ENCODE assay signal across 8 cellular contexts in the genomic region with DNA sequence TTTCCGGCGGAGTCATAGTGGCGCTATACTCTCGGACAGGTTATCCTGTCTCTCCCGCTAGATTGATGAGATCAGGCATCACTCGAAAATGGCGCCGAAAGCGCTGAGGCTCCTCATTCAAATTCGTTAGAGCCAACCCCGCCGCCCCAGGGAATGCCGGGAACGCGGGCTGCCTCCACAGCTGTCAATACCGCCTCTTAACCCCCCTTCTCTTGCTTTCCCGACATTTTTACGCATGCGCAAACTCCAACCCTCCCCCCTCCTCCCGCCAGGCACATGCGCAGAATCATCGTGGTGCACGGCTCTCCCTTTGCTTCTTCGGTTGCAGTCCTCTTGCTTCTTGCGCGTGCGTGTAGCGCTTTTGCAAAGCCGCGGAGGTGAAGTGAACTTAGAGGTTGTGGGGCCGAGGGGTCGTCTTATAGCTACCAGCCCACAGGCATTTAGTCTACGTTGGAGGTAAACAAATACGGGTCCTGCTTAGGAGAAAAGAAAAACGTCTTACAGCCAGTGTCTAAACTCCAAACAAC.
DNase-seq lines count a peak whose midpoint lies in the region; ATAC-seq and TF ChIP-seq lines count a peak whose summit lies in the region.

No MANE protein-coding gene starts in this region.

- intact Hi-C loops in vagina (cut with DNase I): loop anchor here (2.0 to 10.0 kb wide), 3 partner anchors 43 to 830 kb away; no protein-coding TSS in a partner anchor

- DNase-seq in NCI-H2029 (lab: John Stamatoyannopoulos, UW) (peak; percentile 86), T-helper 9 cell (peak; percentile 96), astrocyte of the hippocampus (ENCODE audit: low read depth, low spot score) (peak; percentile 99), hepatic stellate cell (ENCODE audit: low spot score) (peak; percentile 94), putamen (ENCODE audit: low spot score) (peak; percentile 99), vagina (ENCODE audit: extremely low spot score in 2 of 2) (peak; percentile 99)

- H3K27ac ChIP-seq in vagina: peak overlapping the region; percentile 87

- TF ChIP-seq CTCF in vagina (IDR thresholded peaks at IDR 0.05): no peak

- ATAC-seq in GM18508 (IDR thresholded peaks at IDR 0.05; ENCODE audit: insufficient read depth, unreplicated experiment) (peak; percentile 56), HG02981 (IDR thresholded peaks at IDR 0.05; ENCODE audit: unreplicated experiment) (peak; percentile 54)

- H3K27me3 ChIP-seq in vagina: no peaks in the 10 kb centered on the region

- no peaks in the 10 kb centered on the region for H3K36me3 ChIP-seq in vagina

- peaks cover 44% of the 10 kb centered on the region for H3K4me1 ChIP-seq in vagina

- peak overlapping the region; percentile 45 to 58 for H3K4me3 ChIP-seq in vagina

- TF ChIP-seq POLR2A in vagina (IDR thresholded peaks at IDR 0.05): no peak

- H3K9me3 ChIP-seq in vagina: no peaks in the 10 kb centered on the region

Comparison
In these comparisons a context has a peak if more than half of its experiments do, and no peak if none do; other contexts are left out.
1. Peak in every context shown above with its lines: DNase-seq, ATAC-seq, H3K4me3 ChIP-seq and H3K27ac ChIP-seq.